In the genomic region with DNA sequence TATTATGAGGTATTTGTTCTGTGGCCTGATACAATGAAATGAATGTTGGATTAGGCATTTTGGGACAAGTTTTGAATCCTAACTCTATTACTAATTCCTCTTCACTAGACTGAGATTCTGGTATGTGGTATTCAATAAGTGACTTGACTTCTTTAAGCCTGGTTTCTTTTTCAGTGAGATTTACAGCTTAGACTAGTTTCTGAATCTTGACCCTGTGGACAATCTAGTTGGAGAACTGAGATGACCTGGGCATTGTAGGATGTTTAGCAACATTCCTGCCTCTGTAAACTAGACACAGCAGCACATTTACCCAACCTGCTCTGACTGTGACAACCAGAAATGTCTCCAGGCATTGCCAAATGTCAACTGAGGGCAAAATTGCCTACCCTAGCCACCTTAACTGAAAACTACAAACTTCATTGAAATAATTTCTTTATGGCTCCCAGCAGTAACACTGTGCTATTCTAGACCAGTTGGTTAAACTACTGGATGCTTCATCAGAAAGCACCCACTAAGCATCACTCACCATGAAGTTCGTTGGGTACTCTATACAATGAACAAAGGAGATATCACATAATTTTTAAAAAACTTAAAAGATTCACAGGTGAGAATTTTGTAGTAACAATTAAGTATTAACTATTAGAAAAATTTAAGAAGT, we compare ENCODE assay signal across 7 cellular contexts. TPM values are rescaled to one million over a fixed set of nuclear protein-coding genes. Genes with fewer than 3 reads are reported as not detected.
DNase-seq lines count a peak whose midpoint lies in the region; ATAC-seq, FAIRE-seq and TF ChIP-seq lines count a peak whose summit lies in the region.

No MANE protein-coding gene starts in this region.

- H3K27ac ChIP-seq in parathyroid adenoma: no peak overlapping the region

- FAIRE-seq in GM12891 (lab: Jason Lieb, UNC): peak; percentile 94

- peak overlapping the region; percentile 29 for H2AFZ ChIP-seq in parathyroid adenoma

- ATAC-seq in HG02763 (IDR thresholded peaks at IDR 0.05; ENCODE audit: unreplicated experiment) (peak; percentile 27), left cardiac atrium (no peak)

- no peak for DNase-seq in GM12891 (ENCODE audit: insufficient read length, low spot score)
- no peak for DNase-seq in activated T-helper 2 cell treated with anti-CD3 and anti-CD28 coated beads, Interferon-gamma antibody, Interleukin-2, Interleukin-4, amounts not matched to agents 10 μg/mL and 5 μg/mL and 100 μg/mL, durations not matched to agents 14 hours and 24 hours and 36 hours (ENCODE audit: low spot score)
- no peak for DNase-seq in left cardiac atrium
- DNase-seq in DMS 273 (lab: John Stamatoyannopoulos, UW; ENCODE audit: unreplicated experiment): no peak
- no peak for DNase-seq in NCI-H748 treated with DMSO at 0.1 percent for 48 hours (lab: John Stamatoyannopoulos, UW)

- H3K36me3 ChIP-seq in parathyroid adenoma (ENCODE audit: control insufficient read depth, insufficient read depth, low read length): no peaks in the 10 kb centered on the region

- H3K27me3 ChIP-seq in parathyroid adenoma (ENCODE audit: control insufficient read depth, insufficient read depth, low read length): no peaks in the 10 kb centered on the region

- no peak overlapping the region for H3K9ac ChIP-seq in parathyroid adenoma

- peaks cover 6% of the 10 kb centered on the region for H3K4me1 ChIP-seq in parathyroid adenoma

- TF ChIP-seq CTCF in parathyroid adenoma (IDR thresholded peaks at IDR 0.05): no peak

- no peak overlapping the region for H3K4me3 ChIP-seq in parathyroid adenoma (ENCODE audit: low read depth, low read length)

- no peak for TF ChIP-seq POLR2A in GM12891 (IDR thresholded peaks at IDR 0.05; ENCODE audit: low read depth, low read length)

- H3K27me3 Mint-ChIP-seq in activated T-helper 2 cell treated with anti-CD3 and anti-CD28 coated beads, Interferon-gamma antibody, Interleukin-2, Interleukin-4, amounts not matched to agents 10 μg/mL and 5 μg/mL and 100 μg/mL, durations not matched to agents 14 hours and 24 hours and 36 hours (ENCODE audit: low read depth): no peaks in the 10 kb centered on the region

- H3K9me3 Mint-ChIP-seq in activated T-helper 2 cell treated with anti-CD3 and anti-CD28 coated beads, Interferon-gamma antibody, Interleukin-2, Interleukin-4, amounts not matched to agents 10 μg/mL and 5 μg/mL and 100 μg/mL, durations not matched to agents 14 hours and 24 hours and 36 hours: no peaks in the 10 kb centered on the region

- intact Hi-C loops in activated T-helper 2 cell treated with anti-CD3 and anti-CD28 coated beads, Interferon-gamma antibody, Interleukin-2, Interleukin-4, amounts not matched to agents 10 μg/mL and 5 μg/mL and 100 μg/mL, durations not matched to agents 14 hours and 24 hours and 36 hours (cut with micrococcal nuclease): loop anchor here (1.0 to 2.0 kb wide), 3 partner anchors 14 to 35 kb away; no protein-coding TSS in a partner anchor
- intact Hi-C loops in left cardiac atrium (cut with DNase I): no loop called here

- peaks cover 61% of the 10 kb centered on the region for H3K36me3 Mint-ChIP-seq in activated T-helper 2 cell treated with anti-CD3 and anti-CD28 coated beads, Interferon-gamma antibody, Interleukin-2, Interleukin-4, amounts not matched to agents 10 μg/mL and 5 μg/mL and 100 μg/mL, durations not matched to agents 14 hours and 24 hours and 36 hours (ENCODE audit: low read depth)

- H3K4me2 ChIP-seq in parathyroid adenoma (ENCODE audit: low read length): no peak overlapping the region

- H3K9me3 ChIP-seq in parathyroid adenoma (ENCODE audit: control insufficient read depth, low read length): no peaks in the 10 kb centered on the region

- H3K4me3 Mint-ChIP-seq in activated T-helper 2 cell treated with anti-CD3 and anti-CD28 coated beads, Interferon-gamma antibody, Interleukin-2, Interleukin-4, amounts not matched to agents 10 μg/mL and 5 μg/mL and 100 μg/mL, durations not matched to agents 14 hours and 24 hours and 36 hours (ENCODE audit: low read depth): peak overlapping the region; percentile 76

- H3K4me1 Mint-ChIP-seq in activated T-helper 2 cell treated with anti-CD3 and anti-CD28 coated beads, Interferon-gamma antibody, Interleukin-2, Interleukin-4, amounts not matched to agents 10 μg/mL and 5 μg/mL and 100 μg/mL, durations not matched to agents 14 hours and 24 hours and 36 hours (ENCODE audit: low read depth): peaks cover 62% of the 10 kb centered on the region

- H3K79me2 ChIP-seq in parathyroid adenoma: no peaks in the 10 kb centered on the region

- peak overlapping the region; percentile 88 for H3K27ac Mint-ChIP-seq in activated T-helper 2 cell treated with anti-CD3 and anti-CD28 coated beads, Interferon-gamma antibody, Interleukin-2, Interleukin-4, amounts not matched to agents 10 μg/mL and 5 μg/mL and 100 μg/mL, durations not matched to agents 14 hours and 24 hours and 36 hours

TF ChIP-seq in GM12891, 5 proteins besides CTCF, POLR2A, EP300 and RAD21:
- TF ChIP-seq PAX5 (IDR thresholded peaks at IDR 0.05; ENCODE audit: insufficient read depth, low read length, severe bottlenecking) (no peak), SPI1 (IDR thresholded peaks at IDR 0.05; ENCODE audit: low read depth, low read length) (no peak), POLR2AphosphoS5 (IDR thresholded peaks at IDR 0.05; ENCODE audit: low read depth, low read length) (no peak), POU2F2 (IDR thresholded peaks at IDR 0.05; ENCODE audit: low read depth, low read length) (no peak), TAF1 (IDR thresholded peaks at IDR 0.05; ENCODE audit: low read depth, low read length) (no peak)

RNA-seq across cellular contexts. Expression of a gene that starts 16.8 kb away (rescaled TPM):
- 55.1 TPM for polyA plus RNA-seq in GM12891 (2012; ENCODE audit: low read depth, missing spikeins)
- total RNA-seq in activated T-helper 2 cell treated with anti-CD3 and anti-CD28 coated beads, Interferon-gamma antibody, Interleukin-2, Interleukin-4, amounts not matched to agents 10 μg/mL and 5 μg/mL and 100 μg/mL, durations not matched to agents 14 hours and 24 hours and 36 hours: 321 and 333 TPM in 2 replicates
- total RNA-seq in left cardiac atrium: 10 to 100 TPM; 11.0 to 24.2 TPM

Comparison
In these comparisons a context has a peak if more than half of its experiments do, and no peak if none do; other contexts are left out.
1. RNA of a gene that starts 16.8 kb away (total RNA-seq): 321 to 333 TPM in activated T-helper 2 cell treated with anti-CD3 and anti-CD28 coated beads, Interferon-gamma antibody, Interleukin-2, Interleukin-4, amounts not matched to agents 10 μg/mL and 5 μg/mL and 100 μg/mL, durations not matched to agents 14 hours and 24 hours and 36 hours; 11.0 to 24.2 TPM in left cardiac atrium; every median in the first group is over 10 times any median in the second.